Comparison of ENCODE assay signal across 19 cellular contexts in genomic region chr13:74073231-74073630, GRCh38.
"Had no signal": no experiment of that assay in that cellular context is flagged by ENCODE, and none has a peak within 500 bp of the region (broad histone marks: within the 10 kb centered on the region; RNA-seq: fewer than 3 reads in every experiment).

No MANE protein-coding gene starts in this region.

- H3K9me3 Mint-ChIP-seq: activated CD4-positive, alpha-beta memory T cell treated with anti-CD3 and anti-CD28 coated beads for 36 hours; endodermal cell had no signal

- H3K36me3 ChIP-seq: left lung, ovary, sigmoid colon, thoracic aorta, upper lobe of left lung had no signal

- H3K4me3 ChIP-seq: body of pancreas, left lung, ovary, sigmoid colon, thoracic aorta, upper lobe of left lung had no signal

- H3K27me3 ChIP-seq: body of pancreas, left lung, ovary, sigmoid colon, upper lobe of left lung had no signal

- ATAC-seq: body of pancreas; left lung; stimulated activated memory B cell treated with anti-CD40 and anti-IgM and Interleukin-4, amounts not matched to agents 10 μg/mL and 1 μg/mL and 100 μg/mL, for 72 hours; T-helper 17 cell had no signal

- H3K27ac Mint-ChIP-seq: activated CD4-positive, alpha-beta memory T cell treated with anti-CD3 and anti-CD28 coated beads for 36 hours; activated naive CD8-positive, alpha-beta T cell treated with anti-CD3 and anti-CD28 coated beads, Interleukin-2, amount 10 ng/mL, durations not matched to agents 7 days and 5 days; endodermal cell; stimulated activated memory B cell treated with anti-CD40 and anti-IgM and Interleukin-4, amounts not matched to agents 10 μg/mL and 1 μg/mL and 100 μg/mL, for 72 hours; T-helper 17 cell had no signal

- H3K9me3 ChIP-seq: body of pancreas, left lung, ovary, sigmoid colon, thoracic aorta, upper lobe of left lung had no signal

- H3K27me3 Mint-ChIP-seq: activated CD4-positive, alpha-beta memory T cell treated with anti-CD3 and anti-CD28 coated beads for 36 hours; activated naive CD8-positive, alpha-beta T cell treated with anti-CD3 and anti-CD28 coated beads, Interleukin-2, amount 10 ng/mL, durations not matched to agents 7 days and 5 days; stimulated activated memory B cell treated with anti-CD40 and anti-IgM and Interleukin-4, amounts not matched to agents 10 μg/mL and 1 μg/mL and 100 μg/mL, for 72 hours; T-helper 17 cell had no signal

- H3K4me3 Mint-ChIP-seq: activated CD4-positive, alpha-beta memory T cell treated with anti-CD3 and anti-CD28 coated beads for 36 hours; activated naive CD8-positive, alpha-beta T cell treated with anti-CD3 and anti-CD28 coated beads, Interleukin-2, amount 10 ng/mL, durations not matched to agents 7 days and 5 days; endodermal cell; stimulated activated memory B cell treated with anti-CD40 and anti-IgM and Interleukin-4, amounts not matched to agents 10 μg/mL and 1 μg/mL and 100 μg/mL, for 72 hours; T-helper 17 cell had no signal

- H3K4me1 ChIP-seq: body of pancreas, left lung, upper lobe of left lung had no signal

- DNase-seq: activated CD4-positive, alpha-beta memory T cell treated with anti-CD3 and anti-CD28 coated beads for 36 hours; activated CD4-positive, alpha-beta T cell treated with anti-CD3 and anti-CD28 coated beads for 4 hours; activated naive CD4-positive, alpha-beta T cell; activated naive CD8-positive, alpha-beta T cell treated with anti-CD3 and anti-CD28 coated beads, Interleukin-2, amount 10 ng/mL, durations not matched to agents 7 days and 5 days; activated T-cell treated with anti-CD3 and anti-CD28 coated beads for 4 hours; body of pancreas; caudate nucleus; endodermal cell; erythroblast; head of caudate nucleus; kidney; left lung; ovary; sigmoid colon; stimulated activated CD4-positive, alpha-beta T cell treated with anti-CD3 and anti-CD28 coated beads, Interleukin-4, amount 100 ng/mL, for 4 hours; T-helper 17 cell; upper lobe of left lung had no signal

- H3K27ac ChIP-seq: body of pancreas, left lung, ovary, sigmoid colon, thoracic aorta, upper lobe of left lung had no signal
